ENCODE assay signal across 8 cellular contexts in genomic region chr12:124567673-124568373, GRCh38. TPM values are rescaled to one million over a fixed set of nuclear protein-coding genes. Genes with fewer than 3 reads are reported as not detected.
DNase-seq lines count a peak whose midpoint lies in the region; ATAC-seq and TF ChIP-seq lines count a peak whose summit lies in the region.

No MANE protein-coding gene starts in this region.

- WGBS in right lobe of liver (ENCODE audit: insufficient coverage, low coverage, low lambda C conversion rate, missing lambda C conversion rate), result 0% methylated on average over 19 of the region's 50 CpGs

- intact Hi-C loops in right lobe of liver (cut with DNase I), result loop anchor here in 1 of 2 donors (10.0 kb wide), 1 partner anchor 197 kb away; no protein-coding TSS in a partner anchor

- TF ChIP-seq POLR2A in GM19193 (IDR thresholded peaks at IDR 0.05; ENCODE audit: extremely low read depth, insufficient read depth, insufficient read length), result peak; percentile 6
- TF ChIP-seq POLR2A in right lobe of liver (IDR thresholded peaks at IDR 0.05), result no peak

- H3K4me1 ChIP-seq in right lobe of liver, result peaks cover 0 to 23% (median 5%) of the 10 kb centered on the region in 4 donors

- no peaks in the 10 kb centered on the region for H3K36me3 ChIP-seq in right lobe of liver

- peak overlapping the region; percentile 44 to 73 (median 71) for H3K27ac ChIP-seq in right lobe of liver

- peak overlapping the region; percentile 33 for H3K4me3 ChIP-seq in AG10803 (ENCODE audit: low read length)
- peak overlapping the region; percentile 38 to 88 (median 50) for H3K4me3 ChIP-seq in right lobe of liver

- TF ChIP-seq CTCF in AG10803 (conservative IDR thresholded peaks at IDR 0.05; ENCODE audit: low read length), result no peak; the same call in 1 of the 2 replicates
- TF ChIP-seq CTCF in right lobe of liver (IDR thresholded peaks at IDR 0.05), result peak in 1 of 4 donors; percentile 15

- H3K27me3 ChIP-seq in right lobe of liver, result no peaks in the 10 kb centered on the region

- DNase-seq in AG10803 (ENCODE audit: low read depth) (peak; percentile 99), NCI-H526 treated with DMSO at 0.1 percent for 48 hours (lab: John Stamatoyannopoulos, UW) (peak; percentile 59), dermis blood vessel endothelial cell (peak; percentile 89), right lobe of liver (peak; percentile 93 to 95 (median 94))
- peak; percentile 78 to 81 for DNase-seq in activated CD4-positive, alpha-beta T cell treated with anti-CD3 and anti-CD28 coated beads, Interleukin-2, amount 50 U/mL, for 4 hours
- peak; percentile 78 for DNase-seq in stimulated activated CD4-positive, alpha-beta T cell treated with anti-CD3 and anti-CD28 coated beads, Interleukin-4, amount 100 ng/mL, for 24 hours

- no peaks in the 10 kb centered on the region for H3K9me3 ChIP-seq in right lobe of liver

- ATAC-seq in HG03442 (IDR thresholded peaks at IDR 0.05; ENCODE audit: unreplicated experiment) (peak; percentile 45), right lobe of liver (peak; percentile 81 to 88 (median 86))

RNA-seq across cellular contexts. Expression of gene NCOR2, which starts 0.4 kb away (rescaled TPM):
- 25.7 and 44.3 TPM in 2 replicates for total RNA-seq in dermis blood vessel endothelial cell
- 10 to 100 TPM; 38.1 to 87.5 (median 45.0) TPM for total RNA-seq in right lobe of liver

Comparison
In these comparisons a context has a peak if more than half of its experiments do, and no peak if none do; other contexts are left out.
1. Peak in every context shown above with its lines: DNase-seq, ATAC-seq, H3K4me3 ChIP-seq and H3K27ac ChIP-seq.